ENCODE assay signal across 29 cellular contexts in genomic region chr5:154406826-154407225, GRCh38.
"Had no signal": no experiment of that assay in that cellular context is flagged by ENCODE, and none has a peak within 500 bp of the region (broad histone marks: within the 10 kb centered on the region; RNA-seq: fewer than 3 reads in every experiment).

No MANE protein-coding gene starts in this region.

- DNase-seq: activated CD4-positive, alpha-beta T cell treated with anti-CD3 and anti-CD28 coated beads for 1 hour; activated CD4-positive, alpha-beta T cell treated with anti-CD3 and anti-CD28 coated beads, Interleukin-2, amount 50 U/mL, for 1 hour; activated CD8-positive, alpha-beta memory T cell treated with anti-CD3 and anti-CD28 coated beads, Interleukin-2, amount 10 ng/mL, durations not matched to agents 7 days and 5 days; activated CD8-positive, alpha-beta T cell treated with anti-CD3 and anti-CD28 coated beads, Interleukin-2, amount 10 ng/mL, durations not matched to agents 7 days and 5 days; activated effector memory CD4-positive, alpha-beta T cell treated with anti-CD3 and anti-CD28 coated beads, Interleukin-2, amount 50 U/mL, for 16 hours; activated naive CD4-positive, alpha-beta T cell treated with anti-CD3 and anti-CD28 coated beads for 36 hours; activated T-cell treated with anti-CD3 and anti-CD28 coated beads, Interleukin-2, amount 50 U/mL, for 72 hours; amygdala; effector CD8-positive, alpha-beta T cell; esophagus squamous epithelium; left cardiac atrium; left ventricle myocardium superior; naive B cell; pancreas; retina; stimulated activated CD4-positive, alpha-beta T cell treated with anti-CD3 and anti-CD28 coated beads, Interleukin-1b, Interleukin-23, amount 100 ng/mL, for 48 hours; stimulated activated CD4-positive, alpha-beta T cell treated with anti-CD3 and anti-CD28 coated beads, Interleukin-4, amount 100 ng/mL, for 4 hours; stimulated activated CD8-positive, alpha-beta memory T cell treated with anti-CD3 and anti-CD28 coated beads, Interleukin-4, amount 100 ng/mL, for 48 hours; stimulated activated naive CD4-positive, alpha-beta T cell; T-helper 17 cell; WERI-Rb-1 had no signal

- H3K4me3 Mint-ChIP-seq: activated CD8-positive, alpha-beta memory T cell treated with anti-CD3 and anti-CD28 coated beads, Interleukin-2, amount 10 ng/mL, durations not matched to agents 7 days and 5 days; activated CD8-positive, alpha-beta T cell treated with anti-CD3 and anti-CD28 coated beads, Interleukin-2, amount 10 ng/mL, durations not matched to agents 7 days and 5 days; activated naive CD4-positive, alpha-beta T cell treated with anti-CD3 and anti-CD28 coated beads for 36 hours; activated T-cell treated with anti-CD3 and anti-CD28 coated beads, Interleukin-2, amount 50 U/mL, for 72 hours; mesothelial cell of epicardium; naive B cell; T-helper 17 cell had no signal

- H3K4me3 ChIP-seq: breast epithelium, esophagus squamous epithelium, pancreas, prostate gland, skin epidermis, suprapubic skin, tibial nerve had no signal

- H3K27me3 Mint-ChIP-seq: activated CD8-positive, alpha-beta memory T cell treated with anti-CD3 and anti-CD28 coated beads, Interleukin-2, amount 10 ng/mL, durations not matched to agents 7 days and 5 days; naive B cell; T-helper 17 cell had no signal

- H3K4me1 ChIP-seq: breast epithelium, prostate gland had no signal

- H3K36me3 Mint-ChIP-seq: mesothelial cell of epicardium had no signal

- H3K27me3 ChIP-seq: breast epithelium, esophagus squamous epithelium, pancreas, suprapubic skin, tibial nerve had no signal

- H3K9me3 ChIP-seq: breast epithelium, esophagus squamous epithelium, pancreas, prostate gland, suprapubic skin, tibial nerve had no signal

- H3K9me3 Mint-ChIP-seq: activated naive CD4-positive, alpha-beta T cell treated with anti-CD3 and anti-CD28 coated beads for 36 hours; activated T-cell treated with anti-CD3 and anti-CD28 coated beads, Interleukin-2, amount 50 U/mL, for 72 hours; mesothelial cell of epicardium; naive B cell had no signal

- ATAC-seq: activated CD8-positive, alpha-beta memory T cell treated with anti-CD3 and anti-CD28 coated beads, Interleukin-2, amount 10 ng/mL, durations not matched to agents 7 days and 5 days; activated CD8-positive, alpha-beta T cell treated with anti-CD3 and anti-CD28 coated beads, Interleukin-2, amount 10 ng/mL, durations not matched to agents 7 days and 5 days; activated T-cell treated with anti-CD3 and anti-CD28 coated beads, Interleukin-2, amount 50 U/mL, for 72 hours; left cardiac atrium; left ventricle myocardium superior; pancreas; sciatic nerve; T-helper 17 cell had no signal

- H3K36me3 ChIP-seq: breast epithelium, pancreas, prostate gland, WERI-Rb-1 had no signal

- H3K27ac ChIP-seq: breast epithelium, epithelial cell of prostate, esophagus squamous epithelium, pancreas, prostate gland, skin epidermis, suprapubic skin, tibial nerve, WERI-Rb-1 had no signal

- H3K27ac Mint-ChIP-seq: activated CD8-positive, alpha-beta memory T cell treated with anti-CD3 and anti-CD28 coated beads, Interleukin-2, amount 10 ng/mL, durations not matched to agents 7 days and 5 days; activated CD8-positive, alpha-beta T cell treated with anti-CD3 and anti-CD28 coated beads, Interleukin-2, amount 10 ng/mL, durations not matched to agents 7 days and 5 days; activated naive CD4-positive, alpha-beta T cell treated with anti-CD3 and anti-CD28 coated beads for 36 hours; activated T-cell treated with anti-CD3 and anti-CD28 coated beads, Interleukin-2, amount 50 U/mL, for 72 hours; mesothelial cell of epicardium; T-helper 17 cell had no signal
